In genomic region chr10:73967022-73967429, GRCh38 we compare ENCODE assay signal across 12 cellular contexts. TPM values are rescaled to one million over a fixed set of nuclear protein-coding genes. Genes with fewer than 3 reads are reported as not detected.
DNase-seq lines count a peak whose midpoint lies in the region; ATAC-seq and TF ChIP-seq lines count a peak whose summit lies in the region.
"Had no signal": no experiment of that assay in that cellular context is flagged by ENCODE, and none has a peak within 500 bp of the region (broad histone marks: within the 10 kb centered on the region; RNA-seq: fewer than 3 reads in every experiment).

No MANE protein-coding gene starts in this region.

- H3K4me1 ChIP-seq in muscle layer of colon (ENCODE audit: insufficient read depth, low read length) = peaks cover 43% of the 10 kb centered on the region

- H3K4me3 Mint-ChIP-seq in dendritic cell treated with granulocyte-macrophage colony-stimulating factor and Interleukin-4, amounts not matched to agents 40 ng/mL and 50 ng/mL, for 4 days = no peak overlapping the region
- no peak overlapping the region for H3K4me3 Mint-ChIP-seq in type B pancreatic cell
- H3K4me3 Mint-ChIP-seq: stimulated activated naive CD8-positive, alpha-beta T cell treated with anti-CD3 and anti-CD28 coated beads, Interleukin-15, Interleukin-2, amounts not matched to agents 100 ng/mL and 50 ng/mL, for 24 hours had no signal

- peak; percentile 45 for DNase-seq in MG63
- no peak for DNase-seq in type B pancreatic cell (ENCODE audit: extremely low spot score, unreplicated experiment)
- no peak for DNase-seq in hepatic stellate cell (ENCODE audit: low spot score)
- DNase-seq: activated T-cell treated with anti-CD3 and anti-CD28 coated beads for 4 hours, Calu3, NCI-H187 had no signal

- H3K36me3 ChIP-seq in MG63 = no peaks in the 10 kb centered on the region
- no peaks in the 10 kb centered on the region for H3K36me3 ChIP-seq in muscle layer of colon (ENCODE audit: insufficient read depth, low read length)

- H3K9ac ChIP-seq in muscle layer of colon (ENCODE audit: low read length) = peak overlapping the region; percentile 41

- no peak for TF ChIP-seq CTCF in type B pancreatic cell (conservative IDR thresholded peaks at IDR 0.05)

- H3K27me3 ChIP-seq in MG63 (no peaks in the 10 kb centered on the region), muscle layer of colon (ENCODE audit: control insufficient read depth in 1 of 2, insufficient read depth in 2 of 2, low read length in 2 of 2) (no peaks in the 10 kb centered on the region)
- H3K27me3 ChIP-seq: foreskin keratinocyte had no signal

- H3K27ac Mint-ChIP-seq in dendritic cell treated with granulocyte-macrophage colony-stimulating factor and Interleukin-4, amounts not matched to agents 40 ng/mL and 50 ng/mL, for 4 days = peak overlapping the region; percentile 78
- H3K27ac Mint-ChIP-seq in type B pancreatic cell = peak overlapping the region; percentile 89
- H3K27ac Mint-ChIP-seq: stimulated activated naive CD8-positive, alpha-beta T cell treated with anti-CD3 and anti-CD28 coated beads, Interleukin-15, Interleukin-2, amounts not matched to agents 100 ng/mL and 50 ng/mL, for 24 hours had no signal

- H3K4me1 Mint-ChIP-seq in dendritic cell treated with granulocyte-macrophage colony-stimulating factor and Interleukin-4, amounts not matched to agents 40 ng/mL and 50 ng/mL, for 4 days (ENCODE audit: low read depth) = peaks cover 45% of the 10 kb centered on the region
- H3K4me1 Mint-ChIP-seq in type B pancreatic cell (ENCODE audit: unreplicated experiment) = peaks cover 37% of the 10 kb centered on the region

- H3K9me3 ChIP-seq in MG63 (no peaks in the 10 kb centered on the region), muscle layer of colon (ENCODE audit: low read length) (no peaks in the 10 kb centered on the region)

- intact Hi-C loops in dendritic cell treated with granulocyte-macrophage colony-stimulating factor and Interleukin-4, amounts not matched to agents 40 ng/mL and 50 ng/mL, for 4 days (cut with micrococcal nuclease) = no loop called here

- H3K36me3 Mint-ChIP-seq in dendritic cell treated with granulocyte-macrophage colony-stimulating factor and Interleukin-4, amounts not matched to agents 40 ng/mL and 50 ng/mL, for 4 days (ENCODE audit: low read depth) = no peaks in the 10 kb centered on the region
- no peaks in the 10 kb centered on the region for H3K36me3 Mint-ChIP-seq in type B pancreatic cell

- ATAC-seq in HG02678 (IDR thresholded peaks at IDR 0.05; ENCODE audit: unreplicated experiment) (no peak), GM18907 (IDR thresholded peaks at IDR 0.05; ENCODE audit: unreplicated experiment) (no peak)

- H3K9me3 Mint-ChIP-seq in dendritic cell treated with granulocyte-macrophage colony-stimulating factor and Interleukin-4, amounts not matched to agents 40 ng/mL and 50 ng/mL, for 4 days = no peaks in the 10 kb centered on the region
- H3K9me3 Mint-ChIP-seq in type B pancreatic cell = no peaks in the 10 kb centered on the region
- H3K9me3 Mint-ChIP-seq: stimulated activated naive CD8-positive, alpha-beta T cell treated with anti-CD3 and anti-CD28 coated beads, Interleukin-15, Interleukin-2, amounts not matched to agents 100 ng/mL and 50 ng/mL, for 24 hours had no signal

- no peaks in the 10 kb centered on the region for H3K27me3 Mint-ChIP-seq in dendritic cell treated with granulocyte-macrophage colony-stimulating factor and Interleukin-4, amounts not matched to agents 40 ng/mL and 50 ng/mL, for 4 days
- H3K27me3 Mint-ChIP-seq in type B pancreatic cell = no peaks in the 10 kb centered on the region
- H3K27me3 Mint-ChIP-seq: stimulated activated naive CD8-positive, alpha-beta T cell treated with anti-CD3 and anti-CD28 coated beads, Interleukin-15, Interleukin-2, amounts not matched to agents 100 ng/mL and 50 ng/mL, for 24 hours had no signal

- H3K4me3 ChIP-seq in MG63 (no peak overlapping the region), muscle layer of colon (ENCODE audit: low read depth in 1 of 2, low read length in 2 of 2) (peak overlapping the region in 1 of 2 donors; percentile 28)

- H3K27ac ChIP-seq in muscle layer of colon (ENCODE audit: low read depth, low read length) = peak overlapping the region; percentile 95

RNA-seq across cellular contexts. Expression of gene VCL, which starts 30.9 kb away (rescaled TPM):
- 109 and 112 TPM in 2 replicates for total RNA-seq in MG63 (2014; rRNA removed; shearing (Covaris generic); ENCODE audit: low replicate concordance)
- 110 and 125 TPM in 2 replicates for total RNA-seq in type B pancreatic cell (ENCODE audit: low replicate concordance)

RNA-seq across cellular contexts. Expression of gene PLAU, which starts 56.1 kb away (rescaled TPM):
- total RNA-seq in MG63 (2014; rRNA removed; shearing (Covaris generic); ENCODE audit: low replicate concordance) = 169 and 219 TPM in 2 replicates
- 3.5 and 5.5 TPM in 2 replicates for total RNA-seq in type B pancreatic cell (ENCODE audit: low replicate concordance)

Comparison
In these comparisons a context has a peak if more than half of its experiments do, and no peak if none do; other contexts are left out.
1. RNA of gene PLAU, which starts 56.1 kb away (total RNA-seq): 169 to 219 TPM in MG63; 3.5 to 5.5 TPM in type B pancreatic cell; every median in the first group is over 10 times any median in the second.